8 cellular contexts compared by ENCODE assay signal in the genomic region with DNA sequence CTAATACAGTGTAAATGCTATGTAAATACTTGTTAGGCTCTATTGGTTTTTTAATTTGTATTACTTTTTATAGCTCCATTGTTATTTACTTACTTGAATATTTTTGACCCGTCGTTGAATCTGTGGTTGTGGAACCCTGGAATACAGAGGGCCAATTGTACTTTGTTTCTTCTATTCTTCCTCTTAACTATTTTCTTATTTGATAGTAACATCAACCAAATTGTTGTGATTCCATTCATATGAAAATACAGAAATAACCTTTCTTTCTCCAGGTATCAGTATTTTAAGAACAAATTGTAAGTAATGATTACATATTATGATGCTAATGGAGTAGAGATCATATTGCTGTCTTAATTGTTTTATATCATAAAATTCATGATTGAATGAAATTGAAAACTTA.
"Had no signal": no experiment of that assay in that cellular context is flagged by ENCODE, and none has a peak within 500 bp of the region (broad histone marks: within the 10 kb centered on the region; RNA-seq: fewer than 3 reads in every experiment).

No MANE protein-coding gene starts in this region.

- H3K27me3 Mint-ChIP-seq: IgD-negative memory B cell had no signal

- H3K4me1 Mint-ChIP-seq: IgD-negative memory B cell had no signal

- FAIRE-seq: H1, HepG2 had no signal

- ATAC-seq: GM23338, HepG2 had no signal

- H3K4me3 Mint-ChIP-seq: GM23338, H9, HFFc6, IgD-negative memory B cell had no signal

- H3K27ac Mint-ChIP-seq: GM23338, HFFc6, IgD-negative memory B cell had no signal

- DNase-seq: H9, HCEC 1CT, HFFc6, KBM-7 had no signal

- H3K9me3 Mint-ChIP-seq: GM23338, H9, HFFc6, IgD-negative memory B cell had no signal
